Comparison of ENCODE assay signal across 8 cellular contexts in genomic region chr6:28349892-28350737, GRCh38. TPM values are rescaled to one million over a fixed set of nuclear protein-coding genes. Genes with fewer than 3 reads are reported as not detected.
DNase-seq lines count a peak whose midpoint lies in the region; ATAC-seq and TF ChIP-seq lines count a peak whose summit lies in the region.

Gene ZKSCAN3 (plus strand): TSS chr6:28349947. CDS start chr6:28359587, 9,640 bp downstream.

- DNase-seq in COLO829 (ENCODE audit: low spot score) (peak; percentile 77), NT2/D1 (ENCODE audit: low read depth, low spot score) (peak; percentile 56), endothelial cell (ENCODE audit: low spot score) (peak; percentile 66), mesothelial cell of epicardium (ENCODE audit: low spot score in 2 of 2, unreplicated experiment in 2 of 2) (peak; percentile 66 to 74)
- DNase-seq in activated CD8-positive, alpha-beta memory T cell treated with anti-CD3 and anti-CD28 coated beads, Interleukin-2, amount 50 U/mL, for 1 hour (ENCODE audit: extremely low read depth) = peak; percentile 50
- peak; percentile 82 to 83 for DNase-seq in stimulated activated CD8-positive, alpha-beta memory T cell treated with anti-CD3 and anti-CD28 coated beads, Interleukin-15, amount 100 ng/mL, for 48 hours (ENCODE audit: low read depth in 2 of 2)

- peaks cover 4% of the 10 kb centered on the region for H3K27me3 Mint-ChIP-seq in endothelial cell (ENCODE audit: unreplicated experiment)
- H3K27me3 Mint-ChIP-seq in mesothelial cell of epicardium (ENCODE audit: low read depth) = peaks cover 24% of the 10 kb centered on the region

- no peaks in the 10 kb centered on the region for H3K27me3 ChIP-seq in NT2/D1 (ENCODE audit: insufficient read depth, insufficient read length)

- ATAC-seq in GM19452 (IDR thresholded peaks at IDR 0.05; ENCODE audit: unreplicated experiment) (peak; percentile 92), HG03571 (IDR thresholded peaks at IDR 0.05; ENCODE audit: unreplicated experiment) (peak; percentile 96)

- peak within 1 kb of the TSS; percentile 83 for H3K4me3 ChIP-seq in NT2/D1 (ENCODE audit: insufficient read length, low read depth)

- peak within 1 kb of the TSS; percentile 85 for H3K9ac ChIP-seq in NT2/D1 (ENCODE audit: insufficient read length, low read depth)

- H3K9me3 Mint-ChIP-seq in endothelial cell (ENCODE audit: unreplicated experiment) (no peaks in the 10 kb centered on the region), mesothelial cell of epicardium (no peaks in the 10 kb centered on the region)

- peaks cover 10% of the 10 kb centered on the region; the same call in 1 of the 2 replicates for H3K9me3 ChIP-seq in NT2/D1 (ENCODE audit: insufficient read depth, low read length)

- H3K4me3 Mint-ChIP-seq in endothelial cell (ENCODE audit: unreplicated experiment) (peak within 1 kb of the TSS; percentile 100), mesothelial cell of epicardium (peak within 1 kb of the TSS; percentile 90)

- H3K27ac Mint-ChIP-seq in endothelial cell (ENCODE audit: unreplicated experiment) (peak within 1 kb of the TSS; percentile 93), mesothelial cell of epicardium (peak within 1 kb of the TSS; percentile 90)

- TF ChIP-seq CTCF in endothelial cell (IDR thresholded peaks at IDR 0.05; ENCODE audit: unreplicated experiment) (no peak), mesothelial cell of epicardium (IDR thresholded peaks at IDR 0.05; ENCODE audit: unreplicated experiment) (no peak)

- H3K36me3 ChIP-seq in NT2/D1 (ENCODE audit: insufficient read depth, insufficient read length, low read length) = peaks cover 13% of the 10 kb centered on the region

- H3K36me3 Mint-ChIP-seq in endothelial cell (ENCODE audit: low read depth, unreplicated experiment) (peaks cover 8% of the 10 kb centered on the region), mesothelial cell of epicardium (no peaks in the 10 kb centered on the region)

- H3K4me1 ChIP-seq in NT2/D1 (ENCODE audit: insufficient read depth, insufficient read length) = no peaks in the 10 kb centered on the region

- H3K4me1 Mint-ChIP-seq in endothelial cell (ENCODE audit: unreplicated experiment) (peaks cover 23% of the 10 kb centered on the region), mesothelial cell of epicardium (peaks cover 24% of the 10 kb centered on the region)

RNA-seq across cellular contexts. Expression of gene ZKSCAN3, which starts in this region (rescaled TPM):
- total RNA-seq in endothelial cell (ENCODE audit: unreplicated experiment) = 9.5 TPM
- total RNA-seq in mesothelial cell of epicardium = 11.2 to 12.9 TPM (median 12.1 TPM) in 3 replicates

Comparison
In these comparisons a context has a peak if more than half of its experiments do, and no peak if none do; other contexts are left out.
1. Peak in every context shown above with its lines: DNase-seq, ATAC-seq and H3K4me3 ChIP-seq.